8 cellular contexts compared by ENCODE assay signal in genomic region chr7:83410989-83411591, GRCh38.
DNase-seq lines count a peak whose midpoint lies in the region; ATAC-seq and TF ChIP-seq lines count a peak whose summit lies in the region.

No MANE protein-coding gene starts in this region.

- no peaks in the 10 kb centered on the region for H4K20me1 ChIP-seq in smooth muscle cell (ENCODE audit: low read depth)

- peak; percentile 76 for ATAC-seq in GM18505 (IDR thresholded peaks at IDR 0.05; ENCODE audit: unreplicated experiment)
- ATAC-seq in esophagus mucosa: no peak
- no peak for ATAC-seq in HG03025 (IDR thresholded peaks at IDR 0.05; ENCODE audit: low FRiP score, unreplicated experiment)

- TF ChIP-seq CTCF in foreskin fibroblast (IDR thresholded peaks at IDR 0.05; ENCODE audit: low read depth, low read length): peak; percentile 54
- TF ChIP-seq CTCF in smooth muscle cell (IDR thresholded peaks at IDR 0.05; ENCODE audit: borderline replicate concordance, insufficient read depth, poor library complexity, severe bottlenecking): peak; percentile 79

- H3K27me3 ChIP-seq in smooth muscle cell (ENCODE audit: low read depth): no peaks in the 10 kb centered on the region

- H3K36me3 ChIP-seq in smooth muscle cell (ENCODE audit: low read depth): no peaks in the 10 kb centered on the region

- H3K79me2 ChIP-seq in smooth muscle cell (ENCODE audit: low read depth): no peaks in the 10 kb centered on the region

- H3K4me2 ChIP-seq in smooth muscle cell: no peak overlapping the region

- no peak for TF ChIP-seq POLR2A in GM18505 (IDR thresholded peaks at IDR 0.05; ENCODE audit: borderline replicate concordance, extremely low read depth, insufficient read depth, insufficient read length)

- no peak overlapping the region for H3K27ac ChIP-seq in smooth muscle cell (ENCODE audit: low read depth)

- H3F3A ChIP-seq in smooth muscle cell (ENCODE audit: low read depth): no peaks in the 10 kb centered on the region

- no peak overlapping the region for H3K9ac ChIP-seq in smooth muscle cell (ENCODE audit: low read depth)

- H3K4me1 ChIP-seq in smooth muscle cell (ENCODE audit: low read depth): peaks cover 4% of the 10 kb centered on the region

- no peak overlapping the region for H3K4me3 ChIP-seq in foreskin fibroblast (ENCODE audit: low read depth in 1 of 2, low read length in 2 of 2)
- H3K4me3 ChIP-seq in smooth muscle cell: no peak overlapping the region

- WGBS in smooth muscle cell (ENCODE audit: low lambda C conversion rate): 34% methylated on average over 3 of the region's 3 CpGs

- no peak overlapping the region for H2AFZ ChIP-seq in smooth muscle cell (ENCODE audit: low read depth)

- no peaks in the 10 kb centered on the region for H3K9me3 ChIP-seq in smooth muscle cell (replicated peaks; ENCODE audit: low read depth)

- DNase-seq in AG08395 (ENCODE audit: low spot score): peak; percentile 55
- DNase-seq in M059J (ENCODE audit: low read depth): peak; percentile 43
- DNase-seq in SK-N-DZ (ENCODE audit: low spot score): peak; percentile 60
- peak; percentile 35 to 71 for DNase-seq in foreskin fibroblast
- no peak for DNase-seq in smooth muscle cell (lab: John Stamatoyannopoulos, UW; ENCODE audit: unreplicated experiment)
